8 cellular contexts compared by ENCODE assay signal in the genomic region with DNA sequence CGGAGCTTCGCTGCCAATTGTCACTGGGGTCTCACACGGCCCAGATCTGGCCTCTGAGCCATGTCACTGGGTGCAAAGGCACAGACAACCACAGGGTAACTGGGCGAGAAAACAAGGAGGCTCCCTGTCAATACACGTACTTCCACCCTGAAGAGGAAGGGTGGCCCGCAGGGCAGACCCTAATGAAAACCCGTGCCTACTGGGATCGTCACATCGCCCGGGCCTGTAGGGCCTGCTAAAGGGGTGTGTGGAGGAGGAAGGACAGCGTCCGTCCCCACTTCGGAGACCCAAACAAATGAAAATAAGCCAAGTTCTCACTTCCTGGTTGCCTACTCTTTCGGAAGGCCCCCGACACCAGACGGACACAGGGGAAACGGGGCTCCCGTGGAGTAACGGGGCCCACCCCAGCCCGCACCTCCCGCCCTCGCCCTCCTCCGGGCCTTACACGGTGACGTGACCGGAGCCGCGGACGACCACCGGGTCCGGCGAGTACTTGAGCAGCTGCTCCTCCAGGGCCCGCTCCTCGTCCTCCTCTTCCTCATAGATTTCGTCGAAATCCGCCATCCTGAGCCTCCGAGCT. TPM values are rescaled to one million over a fixed set of nuclear protein-coding genes. Genes with fewer than 3 reads are reported as not detected.
DNase-seq lines count a peak whose midpoint lies in the region; ATAC-seq and TF ChIP-seq lines count a peak whose summit lies in the region.

No MANE protein-coding gene starts in this region.

- no peaks in the 10 kb centered on the region for H3K36me3 ChIP-seq in smooth muscle cell (ENCODE audit: low read depth)

- peak overlapping the region; percentile 93 for H3K4me3 ChIP-seq in astrocyte of the spinal cord (ENCODE audit: low read depth, low read length)
- H3K4me3 ChIP-seq in iPS-18c (ENCODE audit: insufficient read depth, low read depth, low read length): peak overlapping the region; percentile 93
- H3K4me3 ChIP-seq in smooth muscle cell: peak overlapping the region; percentile 96

- in situ Hi-C loops in ACHN (cut with HindIII; ENCODE audit: low pct_ligation_motif_present, low pct_unique_long_range_greater_than_20kb, low sequenced_read_pairs): no loop called here
- in situ Hi-C loops in astrocyte of the spinal cord (cut with HindIII; ENCODE audit: low sequenced_read_pairs): no loop called here

- H3K4me1 ChIP-seq in smooth muscle cell (ENCODE audit: low read depth): peaks cover 36% of the 10 kb centered on the region

- H3K4me2 ChIP-seq in smooth muscle cell: peak overlapping the region; percentile 85

- peak overlapping the region; percentile 99 for H3K9ac ChIP-seq in smooth muscle cell (ENCODE audit: low read depth)

- TF ChIP-seq CTCF in astrocyte of the spinal cord (IDR thresholded peaks at IDR 0.05; ENCODE audit: low read depth, low read length) (no peak), smooth muscle cell (IDR thresholded peaks at IDR 0.05; ENCODE audit: borderline replicate concordance, insufficient read depth, poor library complexity, severe bottlenecking) (no peak)

- H4K20me1 ChIP-seq in smooth muscle cell (ENCODE audit: low read depth): peaks cover 46% of the 10 kb centered on the region

- DNase-seq in ACHN: peak; percentile 8
- no peak for DNase-seq in astrocyte of the spinal cord (ENCODE audit: low read depth, low spot score)
- no peak for DNase-seq in smooth muscle cell (lab: John Stamatoyannopoulos, UW; ENCODE audit: unreplicated experiment)
- DNase-seq in occipital lobe (lab: John Stamatoyannopoulos, UW): no peak

- H2AFZ ChIP-seq in smooth muscle cell (ENCODE audit: low read depth): peak overlapping the region; percentile 67

- peak; percentile 3 for ATAC-seq in GM18858 (IDR thresholded peaks at IDR 0.05; ENCODE audit: unreplicated experiment)
- ATAC-seq in HG03095 (IDR thresholded peaks at IDR 0.05; ENCODE audit: unreplicated experiment): peak; percentile 28
- peak; percentile 43 for ATAC-seq in SK-N-SH treated with all-trans-retinoic acid at 6 μM for 48 hours

- H3K27ac ChIP-seq in smooth muscle cell (ENCODE audit: low read depth): peak overlapping the region; percentile 99

- H3F3A ChIP-seq in smooth muscle cell (ENCODE audit: low read depth): peaks cover 13% of the 10 kb centered on the region

- WGBS in smooth muscle cell (ENCODE audit: low lambda C conversion rate): under 1% methylated on average over 31 of the region's 38 CpGs

- peaks cover 54% of the 10 kb centered on the region for H3K79me2 ChIP-seq in smooth muscle cell (ENCODE audit: low read depth)

- H3K9me3 ChIP-seq in iPS-18c (ENCODE audit: control insufficient read depth, insufficient read depth, low read length): no peaks in the 10 kb centered on the region
- no peaks in the 10 kb centered on the region for H3K9me3 ChIP-seq in smooth muscle cell (replicated peaks; ENCODE audit: low read depth)

- no peaks in the 10 kb centered on the region for H3K27me3 ChIP-seq in smooth muscle cell (ENCODE audit: low read depth)

TF ChIP-seq in SK-N-SH treated with all-trans-retinoic acid at 6 μM for 48 hours, 23 proteins besides CTCF, POLR2A, EP300 and RAD21:
- TF ChIP-seq ZNF70 (CRISPR knock-in tag; IDR thresholded peaks at IDR 0.05) (no peak), ZNF565 (CRISPR knock-in tag; conservative IDR thresholded peaks at IDR 0.05; ENCODE audit: low read depth) (no peak), TOX (CRISPR knock-in tag; IDR thresholded peaks at IDR 0.05; ENCODE audit: borderline replicate concordance) (no peak), PPARA (CRISPR knock-in tag; IDR thresholded peaks at IDR 0.05; ENCODE audit: borderline replicate concordance) (no peak), BACH2 (CRISPR knock-in tag; IDR thresholded peaks at IDR 0.05; ENCODE audit: borderline replicate concordance) (no peak), OSR1 (CRISPR knock-in tag; IDR thresholded peaks at IDR 0.05) (no peak), ZFP30 (CRISPR knock-in tag; IDR thresholded peaks at IDR 0.05) (no peak), SNAI2 (CRISPR knock-in tag; IDR thresholded peaks at IDR 0.05) (no peak), GLIS3 (CRISPR knock-in tag; IDR thresholded peaks at IDR 0.05) (no peak), CSDC2 (CRISPR knock-in tag; IDR thresholded peaks at IDR 0.05) (no peak)
- TF ChIP-seq, protein P1, sequence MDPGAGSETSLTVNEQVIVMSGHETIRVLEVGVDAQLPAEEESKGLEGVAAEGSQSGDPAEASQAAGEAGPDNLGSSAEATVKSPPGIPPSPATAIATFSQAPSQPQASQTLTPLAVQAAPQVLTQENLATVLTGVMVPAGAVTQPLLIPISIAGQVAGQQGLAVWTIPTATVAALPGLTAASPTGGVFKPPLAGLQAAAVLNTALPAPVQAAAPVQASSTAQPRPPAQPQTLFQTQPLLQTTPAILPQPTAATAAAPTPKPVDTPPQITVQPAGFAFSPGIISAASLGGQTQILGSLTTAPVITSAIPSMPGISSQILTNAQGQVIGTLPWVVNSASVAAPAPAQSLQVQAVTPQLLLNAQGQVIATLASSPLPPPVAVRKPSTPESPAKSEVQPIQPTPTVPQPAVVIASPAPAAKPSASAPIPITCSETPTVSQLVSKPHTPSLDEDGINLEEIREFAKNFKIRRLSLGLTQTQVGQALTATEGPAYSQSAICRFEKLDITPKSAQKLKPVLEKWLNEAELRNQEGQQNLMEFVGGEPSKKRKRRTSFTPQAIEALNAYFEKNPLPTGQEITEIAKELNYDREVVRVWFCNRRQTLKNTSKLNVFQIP (CRISPR knock-in tag; IDR thresholded peaks at IDR 0.05; ENCODE audit: borderline replicate concordance, low read depth): no peak
- TF ChIP-seq, protein P2, sequence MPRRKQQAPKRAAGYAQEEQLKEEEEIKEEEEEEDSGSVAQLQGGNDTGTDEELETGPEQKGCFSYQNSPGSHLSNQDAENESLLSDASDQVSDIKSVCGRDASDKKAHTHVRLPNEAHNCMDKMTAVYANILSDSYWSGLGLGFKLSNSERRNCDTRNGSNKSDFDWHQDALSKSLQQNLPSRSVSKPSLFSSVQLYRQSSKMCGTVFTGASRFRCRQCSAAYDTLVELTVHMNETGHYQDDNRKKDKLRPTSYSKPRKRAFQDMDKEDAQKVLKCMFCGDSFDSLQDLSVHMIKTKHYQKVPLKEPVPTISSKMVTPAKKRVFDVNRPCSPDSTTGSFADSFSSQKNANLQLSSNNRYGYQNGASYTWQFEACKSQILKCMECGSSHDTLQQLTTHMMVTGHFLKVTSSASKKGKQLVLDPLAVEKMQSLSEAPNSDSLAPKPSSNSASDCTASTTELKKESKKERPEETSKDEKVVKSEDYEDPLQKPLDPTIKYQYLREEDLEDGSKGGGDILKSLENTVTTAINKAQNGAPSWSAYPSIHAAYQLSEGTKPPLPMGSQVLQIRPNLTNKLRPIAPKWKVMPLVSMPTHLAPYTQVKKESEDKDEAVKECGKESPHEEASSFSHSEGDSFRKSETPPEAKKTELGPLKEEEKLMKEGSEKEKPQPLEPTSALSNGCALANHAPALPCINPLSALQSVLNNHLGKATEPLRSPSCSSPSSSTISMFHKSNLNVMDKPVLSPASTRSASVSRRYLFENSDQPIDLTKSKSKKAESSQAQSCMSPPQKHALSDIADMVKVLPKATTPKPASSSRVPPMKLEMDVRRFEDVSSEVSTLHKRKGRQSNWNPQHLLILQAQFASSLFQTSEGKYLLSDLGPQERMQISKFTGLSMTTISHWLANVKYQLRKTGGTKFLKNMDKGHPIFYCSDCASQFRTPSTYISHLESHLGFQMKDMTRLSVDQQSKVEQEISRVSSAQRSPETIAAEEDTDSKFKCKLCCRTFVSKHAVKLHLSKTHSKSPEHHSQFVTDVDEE (CRISPR knock-in tag; IDR thresholded peaks at IDR 0.05): no peak
- TF ChIP-seq, protein P3, sequence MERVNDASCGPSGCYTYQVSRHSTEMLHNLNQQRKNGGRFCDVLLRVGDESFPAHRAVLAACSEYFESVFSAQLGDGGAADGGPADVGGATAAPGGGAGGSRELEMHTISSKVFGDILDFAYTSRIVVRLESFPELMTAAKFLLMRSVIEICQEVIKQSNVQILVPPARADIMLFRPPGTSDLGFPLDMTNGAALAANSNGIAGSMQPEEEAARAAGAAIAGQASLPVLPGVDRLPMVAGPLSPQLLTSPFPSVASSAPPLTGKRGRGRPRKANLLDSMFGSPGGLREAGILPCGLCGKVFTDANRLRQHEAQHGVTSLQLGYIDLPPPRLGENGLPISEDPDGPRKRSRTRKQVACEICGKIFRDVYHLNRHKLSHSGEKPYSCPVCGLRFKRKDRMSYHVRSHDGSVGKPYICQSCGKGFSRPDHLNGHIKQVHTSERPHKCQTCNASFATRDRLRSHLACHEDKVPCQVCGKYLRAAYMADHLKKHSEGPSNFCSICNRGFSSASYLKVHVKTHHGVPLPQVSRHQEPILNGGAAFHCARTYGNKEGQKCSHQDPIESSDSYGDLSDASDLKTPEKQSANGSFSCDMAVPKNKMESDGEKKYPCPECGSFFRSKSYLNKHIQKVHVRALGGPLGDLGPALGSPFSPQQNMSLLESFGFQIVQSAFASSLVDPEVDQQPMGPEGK (CRISPR knock-in tag; IDR thresholded peaks at IDR 0.05; ENCODE audit: borderline replicate concordance): no peak

RNA-seq across cellular contexts. Expression of a gene that starts 0.6 kb away (rescaled TPM):
- total RNA-seq in smooth muscle cell (61.0 and 61.4 TPM in 2 replicates), occipital lobe (51.3 TPM)
- polyA plus RNA-seq in smooth muscle cell: 52.2 and 57.0 TPM in 2 replicates

RNA-seq across cellular contexts. Expression of a gene that starts 36.1 kb away (rescaled TPM):
- total RNA-seq in smooth muscle cell (not detected in 2 replicates), occipital lobe (1.1 TPM)
- polyA plus RNA-seq in smooth muscle cell: not detected in 2 replicates
